In genomic region chr13:29958476-29958875, GRCh38 we compare ENCODE assay signal across 18 cellular contexts.
"Had no signal": no experiment of that assay in that cellular context is flagged by ENCODE, and none has a peak within 500 bp of the region (broad histone marks: within the 10 kb centered on the region; RNA-seq: fewer than 3 reads in every experiment).

No MANE protein-coding gene starts in this region.

- H3K27ac ChIP-seq: cardiac muscle cell, colonic mucosa, foreskin keratinocyte, left lung, VCaP had no signal

- DNase-seq: activated CD4-positive, alpha-beta memory T cell treated with anti-CD3 and anti-CD28 coated beads, Interleukin-2, amount 10 ng/mL, durations not matched to agents 7 days and 5 days; activated naive CD4-positive, alpha-beta T cell treated with anti-CD3 and anti-CD28 coated beads, Interleukin-2, amount 50 U/mL, for 16 hours; colonic mucosa; foreskin keratinocyte; glutamatergic neuron; hypothalamus; kidney; left lung; mammary epithelial cell; naive B cell; posterior cingulate gyrus; retina; SIG-M5; substantia nigra; trophoblast cell had no signal

- H3K27me3 ChIP-seq: cardiac muscle cell, colonic mucosa had no signal

- H3K4me3 ChIP-seq: cardiac muscle cell, colonic mucosa, left lung had no signal

- H3K9me3 Mint-ChIP-seq: activated CD4-positive, alpha-beta memory T cell treated with anti-CD3 and anti-CD28 coated beads, Interleukin-2, amount 10 ng/mL, durations not matched to agents 7 days and 5 days; stimulated activated effector memory CD8-positive, alpha-beta T cell treated with anti-CD3 and anti-CD28 coated beads, Interleukin-12 subunit alpha, Interleukin-12 subunit beta, amount 100 ng/mL, for 72 hours had no signal

- H3K4me3 Mint-ChIP-seq: activated CD4-positive, alpha-beta memory T cell treated with anti-CD3 and anti-CD28 coated beads, Interleukin-2, amount 10 ng/mL, durations not matched to agents 7 days and 5 days; stimulated activated effector memory CD8-positive, alpha-beta T cell treated with anti-CD3 and anti-CD28 coated beads, Interleukin-12 subunit alpha, Interleukin-12 subunit beta, amount 100 ng/mL, for 72 hours had no signal

- H3K9me3 ChIP-seq: colonic mucosa, left lung had no signal

- H3K27ac Mint-ChIP-seq: activated CD4-positive, alpha-beta memory T cell treated with anti-CD3 and anti-CD28 coated beads, Interleukin-2, amount 10 ng/mL, durations not matched to agents 7 days and 5 days; naive B cell; stimulated activated effector memory CD8-positive, alpha-beta T cell treated with anti-CD3 and anti-CD28 coated beads, Interleukin-12 subunit alpha, Interleukin-12 subunit beta, amount 100 ng/mL, for 72 hours had no signal

- H3K36me3 ChIP-seq: cardiac muscle cell, colonic mucosa, left lung had no signal

- ATAC-seq: foreskin keratinocyte; left lung; stimulated activated effector memory CD8-positive, alpha-beta T cell treated with anti-CD3 and anti-CD28 coated beads, Interleukin-12 subunit alpha, Interleukin-12 subunit beta, amount 100 ng/mL, for 72 hours had no signal

- H3K4me1 ChIP-seq: colonic mucosa, foreskin keratinocyte, left lung had no signal
